In genomic region chr3:49889296-49889695, GRCh38 we compare ENCODE assay signal across 21 cellular contexts. TPM values are rescaled to one million over a fixed set of nuclear protein-coding genes. Genes with fewer than 3 reads are reported as not detected.
DNase-seq lines count a peak whose midpoint lies in the region; TF ChIP-seq lines count a peak whose summit lies in the region.
"Had no signal": no experiment of that assay in that cellular context is flagged by ENCODE, and none has a peak within 500 bp of the region (broad histone marks: within the 10 kb centered on the region; RNA-seq: fewer than 3 reads in every experiment).

No MANE protein-coding gene starts in this region.

- H3K9me3 ChIP-seq in neural progenitor cell (ENCODE audit: low read depth), result no peaks in the 10 kb centered on the region
- H3K9me3 ChIP-seq: BLaER1, Caco-2 had no signal

- H3K36me3 Mint-ChIP-seq in neural progenitor cell, result no peaks in the 10 kb centered on the region
- H3K36me3 Mint-ChIP-seq: CD4-positive, CD25-positive, alpha-beta regulatory T cell; CD8-positive, alpha-beta T cell had no signal

- no peaks in the 10 kb centered on the region for H4K20me1 ChIP-seq in neural progenitor cell (ENCODE audit: low read depth)
- H4K20me1 ChIP-seq: BLaER1 had no signal

- H3K27ac Mint-ChIP-seq in neural progenitor cell, result peak overlapping the region; percentile 17
- H3K27ac Mint-ChIP-seq: B cell; CD8-positive, alpha-beta T cell; GM23338; H9 had no signal

- H3K27ac ChIP-seq in neural progenitor cell, result no peak overlapping the region
- H3K27ac ChIP-seq: 22Rv1, BLaER1, C4-2B had no signal

- H3K9me3 Mint-ChIP-seq in neural progenitor cell, result no peaks in the 10 kb centered on the region
- H3K9me3 Mint-ChIP-seq: CD8-positive, alpha-beta T cell; GM23338; H9 had no signal

- peaks cover 5% of the 10 kb centered on the region for H3K4me1 ChIP-seq in neural progenitor cell
- H3K4me1 ChIP-seq: Caco-2 had no signal

- H2AFZ ChIP-seq in neural progenitor cell (replicated peaks), result no peak overlapping the region
- H2AFZ ChIP-seq: GM23338 had no signal

- no peak overlapping the region for H3K4me3 Mint-ChIP-seq in neural progenitor cell
- H3K4me3 Mint-ChIP-seq: B cell; CD4-positive, CD25-positive, alpha-beta regulatory T cell; CD8-positive, alpha-beta T cell; GM23338; H9 had no signal

- H3K79me2 ChIP-seq in neural progenitor cell (ENCODE audit: low read depth), result no peaks in the 10 kb centered on the region

- H3K9ac ChIP-seq in neural progenitor cell, result no peak overlapping the region
- H3K9ac ChIP-seq: BLaER1 had no signal

- no peaks in the 10 kb centered on the region for H3K36me3 ChIP-seq in neural progenitor cell
- H3K36me3 ChIP-seq: BLaER1 had no signal

- peaks cover 13% of the 10 kb centered on the region for H3K4me1 Mint-ChIP-seq in neural progenitor cell
- H3K4me1 Mint-ChIP-seq: B cell; CD4-positive, CD25-positive, alpha-beta regulatory T cell; GM23338 had no signal

- no peaks in the 10 kb centered on the region for H3K27me3 ChIP-seq in neural progenitor cell
- H3K27me3 ChIP-seq: BLaER1 had no signal

- H3K4me2 ChIP-seq in neural progenitor cell, result no peak overlapping the region
- H3K4me2 ChIP-seq: BLaER1, GM23338 had no signal

- DNase-seq in NCI-H2171 treated with DMSO at 0.1 percent for 48 hours (lab: John Stamatoyannopoulos, UW) (peak; percentile 4), NCI-H2171 (lab: John Stamatoyannopoulos, UW) (no peak), left kidney (ENCODE audit: low read depth, low spot score) (peak; percentile 48), neural progenitor cell (ENCODE audit: low spot score) (no peak), amniotic stem cell (lab: John Stamatoyannopoulos, UW) (no peak), GF-D8 (lab: John Stamatoyannopoulos, UW) (no peak)
- no peak for DNase-seq in stimulated activated CD4-positive, alpha-beta T cell treated with anti-CD3 and anti-CD28 coated beads, Interleukin-2, amount 100 ng/mL, for 24 hours
- no peak for DNase-seq in activated CD4-positive, alpha-beta T cell treated with anti-CD3 and anti-CD28 coated beads, Interleukin-2, amount 50 U/mL, for 4 hours
- DNase-seq: Caco-2; CD4-positive, CD25-positive, alpha-beta regulatory T cell; CD8-positive, alpha-beta T cell; DMS153; DND-41; H9 had no signal

- H3F3A ChIP-seq in neural progenitor cell (ENCODE audit: low read depth), result no peaks in the 10 kb centered on the region

- H3K4me3 ChIP-seq in neural progenitor cell, result no peak overlapping the region
- H3K4me3 ChIP-seq: BLaER1, GM12878, GM23338 had no signal

- TF ChIP-seq CTCF in neural progenitor cell (IDR thresholded peaks at IDR 0.05), result no peak

- H3K27me3 Mint-ChIP-seq in neural progenitor cell (ENCODE audit: insufficient read depth, low read depth), result peaks cover 6% of the 10 kb centered on the region
- H3K27me3 Mint-ChIP-seq: B cell; CD4-positive, CD25-positive, alpha-beta regulatory T cell had no signal

RNA-seq across cellular contexts. Expression of gene MST1R, which starts 14.4 kb away (rescaled TPM):
- total RNA-seq in neural progenitor cell (ENCODE audit: low replicate concordance), result 0.32 and 1.8 TPM in 2 replicates

RNA-seq across cellular contexts. Expression of gene CAMKV, which starts 19.6 kb away (rescaled TPM):
- total RNA-seq in neural progenitor cell (ENCODE audit: low replicate concordance), result 10.8 and 12.1 TPM in 2 replicates
- total RNA-seq: B cell; CD4-positive, CD25-positive, alpha-beta regulatory T cell; CD8-positive, alpha-beta T cell; GM12878; H4 had no signal

RNA-seq across cellular contexts. Expression of gene TRAIP, which starts 32.9 kb away (rescaled TPM):
- 24.4 and 32.2 TPM in 2 replicates for total RNA-seq in neural progenitor cell (ENCODE audit: low replicate concordance)

RNA-seq across cellular contexts. Expression of gene MON1A, which starts 40.3 kb away (rescaled TPM):
- 1.9 and 4.5 TPM in 2 replicates for total RNA-seq in neural progenitor cell (ENCODE audit: low replicate concordance)

RNA-seq across cellular contexts. Expression of gene RBM6, which starts 50.7 kb away (rescaled TPM):
- 126 and 170 TPM in 2 replicates for total RNA-seq in neural progenitor cell (ENCODE audit: low replicate concordance)

Comparison
In these comparisons a context has a peak if more than half of its experiments do, and no peak if none do; other contexts are left out.
1. DNase-seq: peak in NCI-H2171 treated with DMSO at 0.1 percent for 48 hours (single experiment) and left kidney (single experiment); none in NCI-H2171 (single experiment), neural progenitor cell (single experiment), stimulated activated CD4-positive, alpha-beta T cell treated with anti-CD3 and anti-CD28 coated beads, Interleukin-2, amount 100 ng/mL, for 24 hours (0 of 2), amniotic stem cell (single experiment), activated CD4-positive, alpha-beta T cell treated with anti-CD3 and anti-CD28 coated beads, Interleukin-2, amount 50 U/mL, for 4 hours (0 of 2) and GF-D8 (single experiment).